ENCODE assay signal across 18 cellular contexts in genomic region chr15:101081900-101082299, GRCh38.
DNase-seq lines count a peak whose midpoint lies in the region; ATAC-seq, FAIRE-seq and TF ChIP-seq lines count a peak whose summit lies in the region.
"Had no signal": no experiment of that assay in that cellular context is flagged by ENCODE, and none has a peak within 500 bp of the region (broad histone marks: within the 10 kb centered on the region; RNA-seq: fewer than 3 reads in every experiment).

No MANE protein-coding gene starts in this region.

- no peaks in the 10 kb centered on the region for H3K9me3 Mint-ChIP-seq in naive thymus-derived CD4-positive, alpha-beta T cell
- H3K9me3 Mint-ChIP-seq: CD8-positive, alpha-beta memory T cell; IgD-negative memory B cell had no signal

- POLR2A ChIA-PET in IMR-90 (lab: Charles Lee; ENCODE audit: unreplicated experiment) (no interaction called here), SK-N-SH (lab: Yijun Ruan, JAX) (no interaction called here)
- POLR2A ChIA-PET in naive thymus-derived CD4-positive, alpha-beta T cell (lab: Charles Lee), result no interaction called here

- no peaks in the 10 kb centered on the region for H3K4me1 Mint-ChIP-seq in naive thymus-derived CD4-positive, alpha-beta T cell
- H3K4me1 Mint-ChIP-seq: CD8-positive, alpha-beta memory T cell had no signal

- in situ Hi-C loops in IMR-90 (cut with MboI; ENCODE audit: low sequenced_read_pairs), result no loop called here

- ATAC-seq in IMR-90 (ENCODE audit: low read depth) (no peak), left lung (no peak)
- ATAC-seq in naive thymus-derived CD4-positive, alpha-beta T cell, result peak; percentile 14

- no peak overlapping the region for H4K12ac ChIP-seq in trophoblast cell (ENCODE audit: low read depth, low read length)

- H4K8ac ChIP-seq in IMR-90 (ENCODE audit: low read depth in 2 of 2, low read length in 2 of 2), result no peak overlapping the region
- no peak overlapping the region for H4K8ac ChIP-seq in trophoblast cell (ENCODE audit: low read depth, low read length)

- peaks cover 0 to 7% (median 0%) of the 10 kb centered on the region in 5 donors for H3K27me3 Mint-ChIP-seq in naive thymus-derived CD4-positive, alpha-beta T cell

- no peak overlapping the region for H2BK20ac ChIP-seq in IMR-90 (ENCODE audit: low read depth, low read length)

- H3K27ac ChIP-seq in IMR-90 (ENCODE audit: insufficient read depth, low read length) (no peak overlapping the region), trophoblast cell (ENCODE audit: low read depth, low read length) (no peak overlapping the region), left lung (no peak overlapping the region), SK-N-SH (ENCODE audit: low read depth in 2 of 2, low read length in 1 of 2) (no peak overlapping the region)
- no peak overlapping the region for H3K27ac ChIP-seq in naive thymus-derived CD4-positive, alpha-beta T cell (ENCODE audit: low read depth, low read length)
- H3K27ac ChIP-seq: BLaER1, GM23248, HL-60 had no signal

- H3K18ac ChIP-seq in IMR-90 (ENCODE audit: low read depth, low read length) (no peak overlapping the region), trophoblast cell (ENCODE audit: low read length) (no peak overlapping the region)

- no peaks in the 10 kb centered on the region for H3K9me2 ChIP-seq in SK-N-SH

- TF ChIP-seq RAD21 in IMR-90 (IDR thresholded peaks at IDR 0.05; ENCODE audit: low read length) (no peak), SK-N-SH (IDR thresholded peaks at IDR 0.05; ENCODE audit: low read length) (no peak)

- 0 out of 2 replicates have a peak overlapping the region, but pooled peaks have one; percentile 8 for H3K23ac ChIP-seq in IMR-90 (ENCODE audit: low read depth, low read length)
- peak overlapping the region; percentile 54 for H3K23ac ChIP-seq in trophoblast cell (ENCODE audit: low read length)

- no peaks in the 10 kb centered on the region for H3F3A ChIP-seq in SK-N-SH (replicated peaks; ENCODE audit: insufficient read depth)

- no peaks in the 10 kb centered on the region for H3K9me3 ChIP-seq in IMR-90 (ENCODE audit: control insufficient read depth, insufficient read depth, low read length)
- no peaks in the 10 kb centered on the region for H3K9me3 ChIP-seq in naive thymus-derived CD4-positive, alpha-beta T cell (ENCODE audit: control insufficient read depth in 2 of 3, low read length in 3 of 3)
- H3K9me3 ChIP-seq in trophoblast cell (ENCODE audit: insufficient read depth, low read depth, low read length), result peaks cover 3% of the 10 kb centered on the region
- no peaks in the 10 kb centered on the region for H3K9me3 ChIP-seq in left lung
- no peaks in the 10 kb centered on the region for H3K9me3 ChIP-seq in SK-N-SH
- H3K9me3 ChIP-seq: BLaER1 had no signal

- H3K4me2 ChIP-seq in IMR-90 (ENCODE audit: low read depth, low read length) (no peak overlapping the region), trophoblast cell (ENCODE audit: low read length) (no peak overlapping the region), SK-N-SH (no peak overlapping the region)
- H3K4me2 ChIP-seq: BLaER1 had no signal

- dilution Hi-C loops in IMR-90 (cut with HindIII; ENCODE audit: low sequenced_read_pairs, unreplicated experiment), result no loop called here

- H2BK5ac ChIP-seq in IMR-90 (ENCODE audit: low read depth, low read length, poor library complexity, severe bottlenecking) (no peak overlapping the region), trophoblast cell (ENCODE audit: low read depth, low read length, poor library complexity) (no peak overlapping the region)

- H3K4ac ChIP-seq in IMR-90 (ENCODE audit: low read depth, low read length) (no peak overlapping the region), trophoblast cell (ENCODE audit: low read depth, low read length) (no peak overlapping the region)

- no TSS peak for BruUV-seq in IMR-90 (replicated peaks; lab: Mats Ljungman, UMichigan)

- no peak overlapping the region for H2BK120ac ChIP-seq in IMR-90 (ENCODE audit: low read depth, low read length)
- no peak overlapping the region for H2BK120ac ChIP-seq in trophoblast cell (ENCODE audit: insufficient read depth, low read length, poor library complexity)

- intact Hi-C loops in IMR-90 (cut with micrococcal nuclease) (no loop called here), left lung (cut with DNase I) (loop anchor here (10.0 kb wide), 2 partner anchors 57 to 173 kb away; partner anchors contain the start of gene CHSY1 (in 1 of the 2))
- intact Hi-C loops in naive thymus-derived CD4-positive, alpha-beta T cell (cut with micrococcal nuclease), result no loop called here

- CTCF ChIA-PET in IMR-90 (lab: Yijun Ruan, JAX), result no interaction called here
- CTCF ChIA-PET in naive thymus-derived CD4-positive, alpha-beta T cell (lab: Charles Lee), result interaction anchor here (1.2 kb wide), 1 partner anchor 176 kb away, joined by 5 read pairs; no protein-coding TSS in a partner anchor
- CTCF ChIA-PET in SK-N-SH (lab: Yijun Ruan, JAX), result interaction anchor here (1.3 to 14.1 kb wide), 3 partner anchors 8 to 171 kb away, joined by 4 to 190 read pairs (median 6); partner anchors contain the start of gene CHSY1

- peak overlapping the region; percentile 65 for H2AK9ac ChIP-seq in IMR-90 (replicated peaks; ENCODE audit: low read depth, low read length, poor library complexity)

- no peak overlapping the region for H2BK15ac ChIP-seq in IMR-90 (ENCODE audit: low read depth, low read length)

- peak; percentile 58 for FAIRE-seq in GM12891 (lab: Jason Lieb, UNC)
- FAIRE-seq: GM18507 had no signal

- H2BK12ac ChIP-seq in trophoblast cell (ENCODE audit: low read length), result no peak overlapping the region

- H3K79me2 ChIP-seq in trophoblast cell (ENCODE audit: control insufficient read depth, insufficient read depth, low read length, poor library complexity) (no peaks in the 10 kb centered on the region), SK-N-SH (ENCODE audit: insufficient read depth) (no peaks in the 10 kb centered on the region)

- no peak overlapping the region for H3K27ac Mint-ChIP-seq in naive thymus-derived CD4-positive, alpha-beta T cell
- H3K27ac Mint-ChIP-seq: IgD-negative memory B cell had no signal

- 98% methylated on average over 6 of the region's 9 CpGs; no CpG with 5 or more reads in 1 of the 2 experiments for WGBS in IMR-90 (ENCODE audit: extremely low coverage in 2 of 2, insufficient read length in 1 of 2), 2 experiments
- WGBS in trophoblast cell (ENCODE audit: extremely low coverage, insufficient coverage, insufficient read length), result no CpG with 5 or more reads among the region's 9 CpGs
- 94% methylated on average over 9 of the region's 9 CpGs for WGBS in SK-N-SH (ENCODE audit: low lambda C conversion rate)

- no peak overlapping the region for H2AK5ac ChIP-seq in IMR-90 (ENCODE audit: low read depth, low read length)
- H2AK5ac ChIP-seq in trophoblast cell (ENCODE audit: low read length), result no peak overlapping the region

- H3K9me1 ChIP-seq in IMR-90 (ENCODE audit: insufficient read depth, low read length), result peaks cover 3% of the 10 kb centered on the region; the same call in 1 of the 2 replicates

- no peak overlapping the region for H3K4me3 Mint-ChIP-seq in naive thymus-derived CD4-positive, alpha-beta T cell
- H3K4me3 Mint-ChIP-seq: CD8-positive, alpha-beta memory T cell; IgD-negative memory B cell had no signal

- H4K91ac ChIP-seq in IMR-90 (ENCODE audit: insufficient read depth, low read depth, low read length) (no peak overlapping the region), trophoblast cell (ENCODE audit: low read depth, low read length) (no peak overlapping the region)

- no peak overlapping the region for H3K4me3 ChIP-seq in IMR-90 (ENCODE audit: insufficient read depth, low read depth, low read length)
- no peak overlapping the region for H3K4me3 ChIP-seq in naive thymus-derived CD4-positive, alpha-beta T cell (ENCODE audit: low read length)
- no peak overlapping the region for H3K4me3 ChIP-seq in trophoblast cell (ENCODE audit: low read depth, low read length)
- no peak overlapping the region for H3K4me3 ChIP-seq in left lung
- no peak overlapping the region for H3K4me3 ChIP-seq in SK-N-SH (ENCODE audit: low read depth in 2 of 2, low read length in 1 of 2)
- H3K4me3 ChIP-seq: BLaER1, GM23248 had no signal

- no peak for TF ChIP-seq CTCF in IMR-90 (conservative IDR thresholded peaks at IDR 0.05; ENCODE audit: low read depth, low read length)
- TF ChIP-seq CTCF in left lung (IDR thresholded peaks at IDR 0.05), result no peak
- TF ChIP-seq CTCF in SK-N-SH (IDR thresholded peaks at IDR 0.05), result no peak

- TF ChIP-seq POLR2A in GM12891 (IDR thresholded peaks at IDR 0.05; ENCODE audit: low read depth, low read length) (no peak), IMR-90 (IDR thresholded peaks at IDR 0.05; ENCODE audit: low read depth, low read length) (no peak)

- H3K9ac ChIP-seq in IMR-90 (ENCODE audit: low read depth, low read length) (no peak overlapping the region), trophoblast cell (ENCODE audit: low read length) (no peak overlapping the region), SK-N-SH (no peak overlapping the region)
- H3K9ac ChIP-seq: BLaER1, GM23248 had no signal

- no peaks in the 10 kb centered on the region for H3K36me3 Mint-ChIP-seq in naive thymus-derived CD4-positive, alpha-beta T cell
- H3K36me3 Mint-ChIP-seq: CD8-positive, alpha-beta memory T cell; IgD-negative memory B cell had no signal

- peaks cover 5% of the 10 kb centered on the region; the same call in 1 of the 2 replicates for H3K4me1 ChIP-seq in IMR-90 (ENCODE audit: control insufficient read depth, insufficient read depth, low read length)
- no peaks in the 10 kb centered on the region for H3K4me1 ChIP-seq in naive thymus-derived CD4-positive, alpha-beta T cell (ENCODE audit: control insufficient read depth in 2 of 2, insufficient read depth in 2 of 2, low read length in 2 of 2)
- no peaks in the 10 kb centered on the region for H3K4me1 ChIP-seq in trophoblast cell (ENCODE audit: control insufficient read depth in 1 of 2, insufficient read depth in 2 of 2, low read length in 2 of 2)
- no peaks in the 10 kb centered on the region for H3K4me1 ChIP-seq in left lung
- no peaks in the 10 kb centered on the region; a peak in 1 of 4 replicates for H3K4me1 ChIP-seq in SK-N-SH (ENCODE audit: control insufficient read depth in 1 of 2, insufficient read depth in 2 of 2, low read depth in 1 of 2, low read length in 1 of 2)

- no peak for TF ChIP-seq EP300 in SK-N-SH (IDR thresholded peaks at IDR 0.05; ENCODE audit: borderline replicate concordance in 1 of 2, low read depth in 1 of 2, low read length in 1 of 2)

- H3K79me1 ChIP-seq in IMR-90 (ENCODE audit: low read depth in 1 of 2, low read length in 2 of 2) (no peaks in the 10 kb centered on the region), trophoblast cell (ENCODE audit: low read length) (no peaks in the 10 kb centered on the region)

- H3K27me3 ChIP-seq in IMR-90 (ENCODE audit: control insufficient read depth, insufficient read depth, low read length) (no peaks in the 10 kb centered on the region), trophoblast cell (ENCODE audit: insufficient read depth, low read length) (no peaks in the 10 kb centered on the region), left lung (no peaks in the 10 kb centered on the region), SK-N-SH (ENCODE audit: insufficient read depth) (no peaks in the 10 kb centered on the region)
- H3K27me3 ChIP-seq in naive thymus-derived CD4-positive, alpha-beta T cell (ENCODE audit: control insufficient read depth in 2 of 2, insufficient read depth in 2 of 2, low read length in 2 of 2), result no peaks in the 10 kb centered on the region
- H3K27me3 ChIP-seq: BLaER1 had no signal

- no peaks in the 10 kb centered on the region for H4K20me1 ChIP-seq in IMR-90 (ENCODE audit: insufficient read depth, low read length)
- no peaks in the 10 kb centered on the region for H4K20me1 ChIP-seq in SK-N-SH (ENCODE audit: insufficient read depth)
- H4K20me1 ChIP-seq: BLaER1 had no signal

- DNase-seq in GM12891 (ENCODE audit: insufficient read length, low spot score), result no peak
- no peak for DNase-seq in IMR-90
- DNase-seq in naive thymus-derived CD4-positive, alpha-beta T cell, result no peak
- no peak for DNase-seq in trophoblast cell
- DNase-seq in left lung, result no peak
- DNase-seq in SK-N-SH, result no peak
- DNase-seq in SW 1271 (lab: John Stamatoyannopoulos, UW), result no peak
- DNase-seq: 8988T; AML-193; CD8-positive, alpha-beta memory T cell; DMS53; GF-D8; GM23248; H7 had no signal

- no peak overlapping the region for H2AFZ ChIP-seq in IMR-90 (replicated peaks; ENCODE audit: low read length, poor library complexity)
- no peak overlapping the region for H2AFZ ChIP-seq in trophoblast cell (ENCODE audit: insufficient read depth, low read length, poor library complexity)
- no peak overlapping the region for H2AFZ ChIP-seq in SK-N-SH (ENCODE audit: low read depth)
- H2AFZ ChIP-seq: GM23248 had no signal

- H3K56ac ChIP-seq in IMR-90 (ENCODE audit: extremely low read depth, insufficient read depth, low read length), result no peak overlapping the region

- H4K5ac ChIP-seq in IMR-90 (ENCODE audit: low read depth, low read length), result no peak overlapping the region

- H3K36me3 ChIP-seq in IMR-90 (ENCODE audit: control insufficient read depth, insufficient read depth, low read length), result no peaks in the 10 kb centered on the region
- no peaks in the 10 kb centered on the region for H3K36me3 ChIP-seq in naive thymus-derived CD4-positive, alpha-beta T cell (ENCODE audit: control insufficient read depth in 2 of 3, insufficient read depth in 3 of 3, low read length in 3 of 3)
- H3K36me3 ChIP-seq in trophoblast cell (ENCODE audit: control insufficient read depth in 1 of 2, insufficient read depth in 2 of 2, low read length in 2 of 2), result no peaks in the 10 kb centered on the region
- no peaks in the 10 kb centered on the region for H3K36me3 ChIP-seq in left lung
- H3K36me3 ChIP-seq in SK-N-SH (replicated peaks in 1 of 2; ENCODE audit: control insufficient read depth in 1 of 2, insufficient read depth in 2 of 2, low read length in 1 of 2), result no peaks in the 10 kb centered on the region
- H3K36me3 ChIP-seq: BLaER1 had no signal

- H3K14ac ChIP-seq in IMR-90 (replicated peaks; ENCODE audit: low read depth, low read length) (peak overlapping the region; percentile 10; the same call in 1 of the 2 replicates), trophoblast cell (ENCODE audit: low read length) (no peak overlapping the region)

Comparison
In these comparisons a context has a peak if more than half of its experiments do, and no peak if none do; other contexts are left out.
1. intact Hi-C loops: an anchor here in left lung (10.0 kb wide); none called in IMR-90 and naive thymus-derived CD4-positive, alpha-beta T cell.